8 cellular contexts compared by ENCODE assay signal in genomic region chrX:39869846-39870601, GRCh38.
DNase-seq lines count a peak whose midpoint lies in the region; ATAC-seq and TF ChIP-seq lines count a peak whose summit lies in the region.

No MANE protein-coding gene starts in this region.

- peak; percentile 27 for DNase-seq in HPDE6-E6E7 (ENCODE audit: extremely low spot score)
- peak; percentile 50 for DNase-seq in activated CD4-positive, alpha-beta T cell treated with anti-CD3 and anti-CD28 coated beads for 1 hour
- peak; percentile 56 to 64 for DNase-seq in cardiac fibroblast (ENCODE audit: low read depth in 2 of 2)
- peak; percentile 59 for DNase-seq in stimulated activated CD8-positive, alpha-beta memory T cell treated with anti-CD3 and anti-CD28 coated beads, Interleukin-12 subunit alpha, Interleukin-12 subunit beta, amount 100 ng/mL, for 1 hour (ENCODE audit: low read depth)
- DNase-seq in pons (ENCODE audit: low spot score), result no peak
- DNase-seq in NCI-H510A treated with DMSO at 0.1 percent for 48 hours (lab: John Stamatoyannopoulos, UW), result no peak

- ATAC-seq in GM18858 (IDR thresholded peaks at IDR 0.05; ENCODE audit: unreplicated experiment) (no peak), GM18519 (IDR thresholded peaks at IDR 0.05; ENCODE audit: low FRiP score, unreplicated experiment) (no peak)

- no peak overlapping the region for H3K4me3 ChIP-seq in cardiac fibroblast (replicated peaks in 1 of 2; ENCODE audit: low read depth in 2 of 2, low read length in 2 of 2)

- no peak for TF ChIP-seq CTCF in cardiac fibroblast (IDR thresholded peaks at IDR 0.05; ENCODE audit: low read depth, low read length)

Comparison
In these comparisons a context has a peak if more than half of its experiments do, and no peak if none do; other contexts are left out.
1. DNase-seq: peak in HPDE6-E6E7 (single experiment), activated CD4-positive, alpha-beta T cell treated with anti-CD3 and anti-CD28 coated beads for 1 hour (single experiment), cardiac fibroblast (2 of 2) and stimulated activated CD8-positive, alpha-beta memory T cell treated with anti-CD3 and anti-CD28 coated beads, Interleukin-12 subunit alpha, Interleukin-12 subunit beta, amount 100 ng/mL, for 1 hour (single experiment); none in pons (single experiment) and NCI-H510A treated with DMSO at 0.1 percent for 48 hours (single experiment).